Comparison of ENCODE assay signal across 1 cellular context in the genomic region with DNA sequence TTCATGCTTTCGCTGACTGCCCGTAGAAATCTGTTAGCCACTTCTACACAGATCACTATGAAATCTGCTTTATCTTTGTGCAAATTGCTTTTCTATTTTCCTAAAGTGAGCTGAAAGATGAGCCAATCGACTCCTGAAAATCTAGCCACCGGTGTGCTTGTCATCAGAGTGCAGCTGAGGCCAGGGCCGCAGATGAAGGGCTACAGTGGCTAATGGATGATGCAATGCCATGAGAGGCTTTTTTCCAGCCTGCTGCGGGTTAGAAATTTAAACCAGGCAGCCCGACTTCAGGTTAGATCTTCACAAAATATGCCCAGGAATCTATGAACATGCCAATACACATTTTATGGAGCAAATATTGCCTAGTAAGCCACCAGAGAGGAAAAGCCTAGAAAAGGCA.
TF ChIP-seq lines count a peak whose summit lies in the region.

No MANE protein-coding gene starts in this region.

TF ChIP-seq in GM23338, 12 proteins besides CTCF, POLR2A, EP300 and RAD21 (continued from another document):
- TF ChIP-seq, protein P1, sequence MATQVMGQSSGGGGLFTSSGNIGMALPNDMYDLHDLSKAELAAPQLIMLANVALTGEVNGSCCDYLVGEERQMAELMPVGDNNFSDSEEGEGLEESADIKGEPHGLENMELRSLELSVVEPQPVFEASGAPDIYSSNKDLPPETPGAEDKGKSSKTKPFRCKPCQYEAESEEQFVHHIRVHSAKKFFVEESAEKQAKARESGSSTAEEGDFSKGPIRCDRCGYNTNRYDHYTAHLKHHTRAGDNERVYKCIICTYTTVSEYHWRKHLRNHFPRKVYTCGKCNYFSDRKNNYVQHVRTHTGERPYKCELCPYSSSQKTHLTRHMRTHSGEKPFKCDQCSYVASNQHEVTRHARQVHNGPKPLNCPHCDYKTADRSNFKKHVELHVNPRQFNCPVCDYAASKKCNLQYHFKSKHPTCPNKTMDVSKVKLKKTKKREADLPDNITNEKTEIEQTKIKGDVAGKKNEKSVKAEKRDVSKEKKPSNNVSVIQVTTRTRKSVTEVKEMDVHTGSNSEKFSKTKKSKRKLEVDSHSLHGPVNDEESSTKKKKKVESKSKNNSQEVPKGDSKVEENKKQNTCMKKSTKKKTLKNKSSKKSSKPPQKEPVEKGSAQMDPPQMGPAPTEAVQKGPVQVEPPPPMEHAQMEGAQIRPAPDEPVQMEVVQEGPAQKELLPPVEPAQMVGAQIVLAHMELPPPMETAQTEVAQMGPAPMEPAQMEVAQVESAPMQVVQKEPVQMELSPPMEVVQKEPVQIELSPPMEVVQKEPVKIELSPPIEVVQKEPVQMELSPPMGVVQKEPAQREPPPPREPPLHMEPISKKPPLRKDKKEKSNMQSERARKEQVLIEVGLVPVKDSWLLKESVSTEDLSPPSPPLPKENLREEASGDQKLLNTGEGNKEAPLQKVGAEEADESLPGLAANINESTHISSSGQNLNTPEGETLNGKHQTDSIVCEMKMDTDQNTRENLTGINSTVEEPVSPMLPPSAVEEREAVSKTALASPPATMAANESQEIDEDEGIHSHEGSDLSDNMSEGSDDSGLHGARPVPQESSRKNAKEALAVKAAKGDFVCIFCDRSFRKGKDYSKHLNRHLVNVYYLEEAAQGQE (IDR thresholded peaks at IDR 0.05; ENCODE audit: unreplicated experiment) = no peak
- TF ChIP-seq POLR2AphosphoS5 (IDR thresholded peaks at IDR 0.05; ENCODE audit: low read depth) = no peak
- TF ChIP-seq STAT1 (IDR thresholded peaks at IDR 0.05; ENCODE audit: unreplicated experiment) = no peak
- no peak for TF ChIP-seq NANOG (IDR thresholded peaks at IDR 0.05; ENCODE audit: borderline replicate concordance)
- TF ChIP-seq, protein P2, sequence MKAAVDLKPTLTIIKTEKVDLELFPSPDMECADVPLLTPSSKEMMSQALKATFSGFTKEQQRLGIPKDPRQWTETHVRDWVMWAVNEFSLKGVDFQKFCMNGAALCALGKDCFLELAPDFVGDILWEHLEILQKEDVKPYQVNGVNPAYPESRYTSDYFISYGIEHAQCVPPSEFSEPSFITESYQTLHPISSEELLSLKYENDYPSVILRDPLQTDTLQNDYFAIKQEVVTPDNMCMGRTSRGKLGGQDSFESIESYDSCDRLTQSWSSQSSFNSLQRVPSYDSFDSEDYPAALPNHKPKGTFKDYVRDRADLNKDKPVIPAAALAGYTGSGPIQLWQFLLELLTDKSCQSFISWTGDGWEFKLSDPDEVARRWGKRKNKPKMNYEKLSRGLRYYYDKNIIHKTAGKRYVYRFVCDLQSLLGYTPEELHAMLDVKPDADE (IDR thresholded peaks at IDR 0.05) = no peak
